ENCODE assay signal across 9 cellular contexts in genomic region chr4:89640620-89641366, GRCh38.
DNase-seq lines count a peak whose midpoint lies in the region; ATAC-seq and TF ChIP-seq lines count a peak whose summit lies in the region.
"Had no signal": no experiment of that assay in that cellular context is flagged by ENCODE, and none has a peak within 500 bp of the region (broad histone marks: within the 10 kb centered on the region; RNA-seq: fewer than 3 reads in every experiment).

No MANE protein-coding gene starts in this region.

- ATAC-seq in right lobe of liver, result peak; percentile 99 to 100 (median 100)

- H3K4me1 ChIP-seq in HUES48 (ENCODE audit: control insufficient read depth, insufficient read depth, low read length) (no peaks in the 10 kb centered on the region), right lobe of liver (peaks cover 0 to 4% (median 0%) of the 10 kb centered on the region in 4 donors), tibial nerve (no peaks in the 10 kb centered on the region)
- H3K4me1 ChIP-seq: upper lobe of left lung had no signal

- no peaks in the 10 kb centered on the region for H3K9me3 ChIP-seq in HUES48 (ENCODE audit: control insufficient read depth, insufficient read depth, low read length)
- H3K9me3 ChIP-seq in right lobe of liver, result no peaks in the 10 kb centered on the region
- H3K9me3 ChIP-seq in tibial nerve, result no peaks in the 10 kb centered on the region
- H3K9me3 ChIP-seq: upper lobe of left lung had no signal

- H3K27me3 ChIP-seq in HUES48 (ENCODE audit: control insufficient read depth, insufficient read depth, low read length) (no peaks in the 10 kb centered on the region; the same call in 1 of the 2 replicates), right lobe of liver (no peaks in the 10 kb centered on the region), tibial nerve (no peaks in the 10 kb centered on the region)
- H3K27me3 ChIP-seq: upper lobe of left lung had no signal

- intact Hi-C loops in right lobe of liver (cut with DNase I), result no loop called here

- H3K27ac ChIP-seq in HUES48 (ENCODE audit: low read depth, low read length) (peak overlapping the region; percentile 24), right lobe of liver (no peak overlapping the region), tibial nerve (no peak overlapping the region)
- H3K27ac ChIP-seq: upper lobe of left lung had no signal

- DNase-seq in DMS53 treated with DMSO at 0.1 percent for 48 hours (lab: John Stamatoyannopoulos, UW; ENCODE audit: unreplicated experiment) (peak; percentile 76), brain pericyte (ENCODE audit: low read depth, low spot score) (peak; percentile 17), right lobe of liver (peak; percentile 55 to 61 (median 55)), tibial nerve (ENCODE audit: low spot score in 2 of 2) (no peak), cerebellar nuclear complex (lab: John Stamatoyannopoulos, UW) (no peak), NCI-H1048 (lab: John Stamatoyannopoulos, UW) (no peak)
- DNase-seq in stimulated activated naive CD4-positive, alpha-beta T cell (lab: John Stamatoyannopoulos, UW), result no peak

- TF ChIP-seq POLR2A in right lobe of liver (IDR thresholded peaks at IDR 0.05), result no peak
- no peak for TF ChIP-seq POLR2A in tibial nerve (IDR thresholded peaks at IDR 0.05)

- H3K36me3 ChIP-seq in HUES48 (ENCODE audit: control insufficient read depth, insufficient read depth, low read length) (no peaks in the 10 kb centered on the region), right lobe of liver (no peaks in the 10 kb centered on the region), tibial nerve (no peaks in the 10 kb centered on the region)
- H3K36me3 ChIP-seq: upper lobe of left lung had no signal

- WGBS in right lobe of liver (ENCODE audit: insufficient coverage, low coverage, low lambda C conversion rate, missing lambda C conversion rate), result 12% methylated on average over 14 of the region's 17 CpGs
- 41% methylated on average over 17 of the region's 17 CpGs for WGBS in tibial nerve, 2 donors

- TF ChIP-seq EP300 in tibial nerve (IDR thresholded peaks at IDR 0.05), result no peak

- peak overlapping the region; percentile 24; the same call in 1 of the 2 replicates for H3K4me3 ChIP-seq in HUES48 (ENCODE audit: low read depth, low read length)
- peak overlapping the region in 1 of 3 donors; percentile 24 for H3K4me3 ChIP-seq in right lobe of liver
- H3K4me3 ChIP-seq in tibial nerve, result no peak overlapping the region
- H3K4me3 ChIP-seq: upper lobe of left lung had no signal

- no peak overlapping the region for H3K9ac ChIP-seq in HUES48 (ENCODE audit: low read depth, low read length)

- TF ChIP-seq CTCF in right lobe of liver (IDR thresholded peaks at IDR 0.05), result peak; percentile 39 to 55 (median 46)
- TF ChIP-seq CTCF in tibial nerve (IDR thresholded peaks at IDR 0.05), result peak in 2 of 5 experiments; percentile 8 to 29

Comparison
In these comparisons a context has a peak if more than half of its experiments do, and no peak if none do; other contexts are left out.
1. DNase-seq: peak in DMS53 treated with DMSO at 0.1 percent for 48 hours (single experiment), brain pericyte (single experiment) and right lobe of liver (3 of 3); none in tibial nerve (0 of 2), cerebellar nuclear complex (0 of 2), NCI-H1048 (single experiment) and stimulated activated naive CD4-positive, alpha-beta T cell (0 of 6).